18 cellular contexts compared by ENCODE assay signal in the genomic region with DNA sequence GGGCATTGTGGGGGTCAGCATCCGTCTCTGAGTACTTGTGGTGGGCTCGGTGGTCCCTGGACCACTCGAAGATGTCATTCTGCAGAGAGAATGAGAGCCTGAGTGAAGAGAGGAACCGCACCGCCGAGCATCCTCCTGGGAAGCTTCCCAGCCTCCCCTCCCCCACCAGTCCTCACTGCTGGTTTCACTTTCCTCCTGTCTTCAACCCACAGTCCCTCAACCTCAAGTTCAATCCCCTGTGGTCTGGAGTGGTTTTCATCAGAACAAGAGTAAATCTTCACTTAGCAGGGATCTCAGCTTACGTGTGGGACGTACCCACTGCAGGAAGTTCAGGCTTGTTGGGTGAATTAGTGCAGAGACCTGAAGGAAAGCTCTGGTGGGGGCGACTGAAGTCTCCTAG.
DNase-seq lines count a peak whose midpoint lies in the region; ATAC-seq, FAIRE-seq and TF ChIP-seq lines count a peak whose summit lies in the region.
"Had no signal": no experiment of that assay in that cellular context is flagged by ENCODE, and none has a peak within 500 bp of the region (broad histone marks: within the 10 kb centered on the region; RNA-seq: fewer than 3 reads in every experiment).

No MANE protein-coding gene starts in this region.

- POLR2A ChIA-PET in HepG2 (lab: Yijun Ruan, JAX): no interaction called here

- H3K36me3 ChIP-seq in liver (ENCODE audit: control insufficient read depth in 4 of 4, insufficient read depth in 3 of 4, low read depth in 1 of 4, low read length in 3 of 4) (no peaks in the 10 kb centered on the region), HepG2 (replicated peaks in 1 of 2; ENCODE audit: control insufficient read depth in 1 of 2, insufficient read depth in 2 of 2, low read length in 2 of 2) (no peaks in the 10 kb centered on the region), mesenchymal stem cell (ENCODE audit: control insufficient read depth in 1 of 2, insufficient read depth in 2 of 2, low read depth in 1 of 2, low read length in 2 of 2) (peaks cover 5 to 7% of the 10 kb centered on the region in 2 experiments)

- H3K9ac ChIP-seq in liver (ENCODE audit: low read depth in 1 of 2, low read length in 2 of 2): no peak overlapping the region
- no peak overlapping the region for H3K9ac ChIP-seq in HepG2 (ENCODE audit: insufficient read depth, low read depth, low read length)
- no peak overlapping the region for H3K9ac ChIP-seq in mesenchymal stem cell (ENCODE audit: low read length)

- in situ Hi-C loops in HepG2 (cut with HindIII; ENCODE audit: extremely low pct_ligation_motif_present, low pct_unique_long_range_greater_than_20kb): no loop called here

- no peak for DNase-seq in HepG2 (ENCODE audit: low spot score)
- peak; percentile 52 for DNase-seq in amniotic epithelial cell (ENCODE audit: low read depth)
- DNase-seq in mesenchymal stem cell: peak; percentile 22
- DNase-seq: 8988T; CD8-positive, alpha-beta memory T cell; DMS79; NCI-H1436; NCI-H2029; NCI-H748 treated with DMSO at 0.1 percent for 48 hours; SW 1271 had no signal

- WGBS in liver: 60% methylated on average over 9 of the region's 9 CpGs
- 33% methylated on average over 7 of the region's 9 CpGs for WGBS in HepG2 (ENCODE audit: low lambda C conversion rate)
- WGBS in mesenchymal stem cell: 79% methylated on average over 7 of the region's 9 CpGs

- H3K27me3 ChIP-seq in liver (ENCODE audit: control insufficient read depth in 4 of 4, insufficient read depth in 4 of 4, low read length in 3 of 4) (no peaks in the 10 kb centered on the region), HepG2 (ENCODE audit: control insufficient read depth in 1 of 2, insufficient read depth in 2 of 2, low read length in 2 of 2) (no peaks in the 10 kb centered on the region; a peak in 1 of 5 replicates), mesenchymal stem cell (ENCODE audit: control insufficient read depth in 1 of 2, insufficient read depth in 1 of 2, low read length in 2 of 2) (no peaks in the 10 kb centered on the region)

- TF ChIP-seq CTCF in liver (IDR thresholded peaks at IDR 0.05; ENCODE audit: low read depth, low read length, missing input control) (no peak), HepG2 (CRISPR knock-in tag; IDR thresholded peaks at IDR 0.05) (no peak)

- H3K9me3 ChIP-seq in liver (ENCODE audit: control insufficient read depth in 4 of 4, low read length in 3 of 4) (no peaks in the 10 kb centered on the region), HepG2 (ENCODE audit: low read length) (no peaks in the 10 kb centered on the region), mesenchymal stem cell (ENCODE audit: control insufficient read depth, low read length) (no peaks in the 10 kb centered on the region)

- CTCF ChIA-PET in HepG2 (lab: Yijun Ruan, JAX; ENCODE audit: low intra/inter-chr PET ratio, low total read pairs): no interaction called here

- no peak overlapping the region for H2AFZ ChIP-seq in HepG2 (ENCODE audit: low read length)
- no peak overlapping the region for H2AFZ ChIP-seq in mesenchymal stem cell (ENCODE audit: low read depth, low read length)

- no peak overlapping the region for H2BK12ac ChIP-seq in mesenchymal stem cell (ENCODE audit: low read length in 2 of 2)

- no peak overlapping the region for H3K4me3 ChIP-seq in liver (ENCODE audit: low read depth in 1 of 3, low read length in 3 of 3)
- H3K4me3 ChIP-seq in HepG2 (replicated peaks in 1 of 3; ENCODE audit: insufficient read depth in 1 of 3, low read depth in 2 of 3, low read length in 3 of 3): no peak overlapping the region
- H3K4me3 ChIP-seq in mesenchymal stem cell (ENCODE audit: insufficient read depth in 1 of 2, low read depth in 1 of 2, low read length in 2 of 2): no peak overlapping the region

- H3K14ac ChIP-seq in mesenchymal stem cell (ENCODE audit: low read length in 2 of 2): no peak overlapping the region

- no peak overlapping the region for H2BK5ac ChIP-seq in mesenchymal stem cell (ENCODE audit: low read depth, low read length, poor library complexity, severe bottlenecking)

- H2BK15ac ChIP-seq in mesenchymal stem cell (ENCODE audit: low read depth, poor library complexity, severe bottlenecking): no peak overlapping the region

- no peaks in the 10 kb centered on the region for H3K79me1 ChIP-seq in mesenchymal stem cell (replicated peaks; ENCODE audit: low read length, poor library complexity, severe bottlenecking)

- H2BK120ac ChIP-seq in mesenchymal stem cell (ENCODE audit: low read depth, low read length): no peak overlapping the region

- H4K8ac ChIP-seq in mesenchymal stem cell (ENCODE audit: low read length): no peak overlapping the region

- no peaks in the 10 kb centered on the region for H3K4me1 ChIP-seq in liver (ENCODE audit: control insufficient read depth in 4 of 4, insufficient read depth in 4 of 4, low read length in 3 of 4)
- no peaks in the 10 kb centered on the region for H3K4me1 ChIP-seq in HepG2 (ENCODE audit: insufficient read depth, low read length)
- peaks cover 1% of the 10 kb centered on the region for H3K4me1 ChIP-seq in mesenchymal stem cell (ENCODE audit: control insufficient read depth, insufficient read depth, low read depth, low read length)

- H2AK5ac ChIP-seq in mesenchymal stem cell (ENCODE audit: low read length, severe bottlenecking): no peak overlapping the region

- no peak for TF ChIP-seq EP300 in HepG2 (IDR thresholded peaks at IDR 0.05; ENCODE audit: low read depth in 2 of 2, low read length in 2 of 2)
- no peak for TF ChIP-seq EP300 in HepG2 (CRISPR knock-in tag; IDR thresholded peaks at IDR 0.05; ENCODE audit: borderline replicate concordance)

- no peak overlapping the region for H3K4ac ChIP-seq in mesenchymal stem cell (ENCODE audit: low read depth in 1 of 2, low read length in 2 of 2)

- no peak for FAIRE-seq in HepG2 (lab: Jason Lieb, UNC)
- FAIRE-seq: D721Med, H1 had no signal

- H4K91ac ChIP-seq in mesenchymal stem cell (ENCODE audit: low read length): no peak overlapping the region

- H3K23ac ChIP-seq in mesenchymal stem cell (ENCODE audit: low read length in 2 of 2): no peak overlapping the region

- H3K4me2 ChIP-seq in HepG2 (ENCODE audit: low read depth, low read length): no peak overlapping the region
- H3K4me2 ChIP-seq in mesenchymal stem cell (ENCODE audit: low read length, poor library complexity, severe bottlenecking): no peak overlapping the region

- TF ChIP-seq RAD21 in liver (IDR thresholded peaks at IDR 0.05) (no peak), HepG2 (CRISPR knock-in tag; IDR thresholded peaks at IDR 0.05) (no peak)

- no peaks in the 10 kb centered on the region for H3K79me2 ChIP-seq in HepG2 (ENCODE audit: insufficient read depth, low read length)

- H4K20me1 ChIP-seq in HepG2 (ENCODE audit: insufficient read depth, low read length): no peaks in the 10 kb centered on the region

- H3K27ac ChIP-seq in liver (ENCODE audit: low read depth in 1 of 2, low read length in 2 of 2): no peak overlapping the region
- H3K27ac ChIP-seq in HepG2 (ENCODE audit: extremely low read length, insufficient read depth, low read length): no peak overlapping the region
- H3K27ac ChIP-seq in mesenchymal stem cell (ENCODE audit: low read length, poor library complexity, severe bottlenecking): no peak overlapping the region

- ATAC-seq in HepG2: no peak
- ATAC-seq in GM21786 (IDR thresholded peaks at IDR 0.05; ENCODE audit: unreplicated experiment): no peak
- ATAC-seq in GM21423 (IDR thresholded peaks at IDR 0.05; ENCODE audit: unreplicated experiment): no peak
- ATAC-seq in HG02610 (IDR thresholded peaks at IDR 0.05; ENCODE audit: unreplicated experiment): no peak
- ATAC-seq in HG02763 (IDR thresholded peaks at IDR 0.05; ENCODE audit: unreplicated experiment): no peak
- ATAC-seq: Panc1 had no signal

- no TSS peak for BruUV-seq in HepG2 (replicated peaks; lab: Mats Ljungman, UMichigan)

- no peak for TF ChIP-seq POLR2A in HepG2 (IDR thresholded peaks at IDR 0.05; ENCODE audit: insufficient read depth in 1 of 2, low read depth in 2 of 2, low read length in 2 of 2)

- intact Hi-C loops in HepG2 (cut with micrococcal nuclease; ENCODE audit: unreplicated experiment): no loop called here

- H3K18ac ChIP-seq in mesenchymal stem cell (ENCODE audit: low read depth in 1 of 2, low read length in 2 of 2): no peak overlapping the region

TF ChIP-seq in liver, 16 proteins besides CTCF, POLR2A, EP300 and RAD21:
- TF ChIP-seq, protein P1, sequence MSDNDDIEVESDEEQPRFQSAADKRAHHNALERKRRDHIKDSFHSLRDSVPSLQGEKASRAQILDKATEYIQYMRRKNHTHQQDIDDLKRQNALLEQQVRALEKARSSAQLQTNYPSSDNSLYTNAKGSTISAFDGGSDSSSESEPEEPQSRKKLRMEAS (IDR thresholded peaks at IDR 0.05): no peak
- TF ChIP-seq HNF4A (conservative IDR thresholded peaks at IDR 0.05) (no peak), RXRA (IDR thresholded peaks at IDR 0.05) (peak; percentile 30 to 57), HNF4G (IDR thresholded peaks at IDR 0.05) (no peak), JUND (IDR thresholded peaks at IDR 0.05) (no peak)

TF ChIP-seq in HepG2, 621 proteins besides CTCF, POLR2A, EP300 and RAD21 (continues in another document):
- TF ChIP-seq MTA3 (CRISPR knock-in tag; IDR thresholded peaks at IDR 0.05) (no peak), ASH2L (IDR thresholded peaks at IDR 0.05; ENCODE audit: insufficient read length, low read depth, low read length) (no peak)
